Comparison of ENCODE assay signal across 8 cellular contexts in the genomic region with DNA sequence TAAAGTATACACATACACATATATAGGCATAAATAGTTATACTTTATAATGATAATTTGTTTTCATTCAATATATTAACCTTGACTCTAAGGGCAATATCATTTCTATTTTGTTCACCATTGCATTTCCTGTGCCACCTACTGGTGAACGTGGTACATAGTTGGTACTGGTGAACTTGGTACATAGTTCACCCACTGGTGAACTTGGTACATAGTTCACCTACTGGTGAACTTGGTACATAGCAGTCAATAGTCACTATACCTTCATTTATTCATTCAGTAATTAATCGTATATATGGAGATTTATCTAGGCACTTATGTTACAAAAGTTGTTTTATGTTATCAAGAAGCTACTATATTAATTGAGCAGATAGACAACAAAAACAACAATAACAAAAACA.
DNase-seq lines count a peak whose midpoint lies in the region; ATAC-seq, FAIRE-seq and TF ChIP-seq lines count a peak whose summit lies in the region.
"Had no signal": no experiment of that assay in that cellular context is flagged by ENCODE, and none has a peak within 500 bp of the region (broad histone marks: within the 10 kb centered on the region; RNA-seq: fewer than 3 reads in every experiment).

No MANE protein-coding gene starts in this region.

- no peaks in the 10 kb centered on the region for H3K4me1 Mint-ChIP-seq in nephron progenitor cell

- no peak overlapping the region for H3K4me3 Mint-ChIP-seq in nephron progenitor cell

- no peak overlapping the region for H3K27ac Mint-ChIP-seq in nephron progenitor cell

- TF ChIP-seq POLR2A in upper lobe of left lung (IDR thresholded peaks at IDR 0.05) (no peak), ovary (IDR thresholded peaks at IDR 0.05) (no peak)

- ATAC-seq in GM18870 (IDR thresholded peaks at IDR 0.05; ENCODE audit: unreplicated experiment), result peak; percentile 70
- ATAC-seq in HG02973 (IDR thresholded peaks at IDR 0.05; ENCODE audit: unreplicated experiment), result peak; percentile 94
- no peak for ATAC-seq in upper lobe of left lung (ENCODE audit: low FRiP score in 2 of 2)

- no peaks in the 10 kb centered on the region for H3K9me3 ChIP-seq in upper lobe of left lung
- H3K9me3 ChIP-seq in ovary, result no peaks in the 10 kb centered on the region

- no peaks in the 10 kb centered on the region for H3K9me3 Mint-ChIP-seq in nephron progenitor cell

- DNase-seq in RCC 7860 (ENCODE audit: low spot score), result peak; percentile 25
- no peak for DNase-seq in nephron progenitor cell
- DNase-seq in upper lobe of left lung, result no peak
- no peak for DNase-seq in ovary
- DNase-seq in NCI-H2029 (lab: John Stamatoyannopoulos, UW), result no peak
- DNase-seq: stimulated activated naive CD4-positive, alpha-beta T cell treated with Interleukin-2 at 50 U/mL for 16 hours had no signal

- H3K27me3 ChIP-seq in upper lobe of left lung (no peaks in the 10 kb centered on the region), ovary (no peaks in the 10 kb centered on the region)

- TF ChIP-seq CTCF in nephron progenitor cell (IDR thresholded peaks at IDR 0.05) (peak; percentile 43), upper lobe of left lung (IDR thresholded peaks at IDR 0.05) (no peak), ovary (IDR thresholded peaks at IDR 0.05) (no peak)

- H3K27ac ChIP-seq in upper lobe of left lung (no peak overlapping the region), ovary (no peak overlapping the region)

- H3K36me3 ChIP-seq in upper lobe of left lung, result no peaks in the 10 kb centered on the region
- no peaks in the 10 kb centered on the region for H3K36me3 ChIP-seq in ovary

- peak; percentile 8 for FAIRE-seq in RCC 7860 (lab: Jason Lieb, UNC)

- peaks cover 5% of the 10 kb centered on the region for H3K27me3 Mint-ChIP-seq in nephron progenitor cell (ENCODE audit: low read depth, poor library complexity)

- TF ChIP-seq EP300 in upper lobe of left lung (IDR thresholded peaks at IDR 0.05) (no peak), ovary (IDR thresholded peaks at IDR 0.05) (no peak)

- 64 to 67% methylated on average over 2 of the region's 2 CpGs for WGBS in upper lobe of left lung, 2 donors
- WGBS in ovary, 3 donors, result 69 to 75% (median 72%) methylated on average over 2 of the region's 2 CpGs

- H3K36me3 Mint-ChIP-seq in nephron progenitor cell (ENCODE audit: low read depth), result no peaks in the 10 kb centered on the region

- H3K4me1 ChIP-seq in upper lobe of left lung (no peaks in the 10 kb centered on the region), ovary (ENCODE audit: insufficient read depth) (no peaks in the 10 kb centered on the region)

- H3K4me3 ChIP-seq in upper lobe of left lung (no peak overlapping the region), ovary (no peak overlapping the region)

- intact Hi-C loops in ovary (cut with DNase I), result no loop called here

Comparison
In these comparisons a context has a peak if more than half of its experiments do, and no peak if none do; other contexts are left out.
1. ATAC-seq: peak in GM18870 (single experiment) and HG02973 (single experiment); none in upper lobe of left lung (0 of 2).